Comparison of ENCODE assay signal across 2 cellular contexts in the genomic region with DNA sequence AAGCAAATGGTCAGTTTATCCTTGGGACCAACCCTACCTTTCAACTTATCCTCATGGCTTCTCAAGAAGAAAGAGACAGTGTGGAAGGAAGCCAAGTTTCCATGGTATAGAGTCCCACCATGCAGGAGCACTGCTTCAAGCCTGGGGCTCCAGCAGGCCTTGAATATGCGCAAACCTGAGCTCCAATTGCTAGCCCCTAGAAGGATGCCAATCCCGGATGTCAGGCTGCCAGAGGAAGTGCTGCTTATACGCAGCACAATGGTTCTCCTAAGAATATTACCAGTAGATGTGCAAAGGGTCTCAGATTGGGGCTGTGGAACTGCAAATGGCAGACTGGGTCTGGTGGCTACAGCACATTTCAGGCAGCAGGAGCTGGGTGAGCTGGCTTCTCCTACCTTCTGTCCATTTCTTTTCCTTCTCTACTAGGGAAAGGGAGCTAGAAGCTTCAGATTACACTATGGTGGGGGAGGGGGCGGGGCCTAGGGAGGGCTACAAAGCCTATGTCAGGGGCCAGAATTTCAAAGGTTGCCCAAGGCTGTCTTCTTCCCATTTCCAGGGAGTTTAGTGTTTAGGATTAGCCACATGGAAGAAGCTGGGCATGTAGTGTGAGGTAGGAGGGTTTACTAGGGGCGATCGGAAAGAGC.
A peak's percentile ranks its signal among the peaks of the same experiment; 100 is the strongest.
TF ChIP-seq lines count a peak whose summit lies in the region.

No MANE protein-coding gene starts in this region.

TF ChIP-seq in GM23338, 12 proteins besides CTCF, POLR2A, EP300 and RAD21:
- TF ChIP-seq CREB1 (CRISPR knock-in tag; IDR thresholded peaks at IDR 0.05; ENCODE audit: low read depth), result no peak
- TF ChIP-seq, protein P1, sequence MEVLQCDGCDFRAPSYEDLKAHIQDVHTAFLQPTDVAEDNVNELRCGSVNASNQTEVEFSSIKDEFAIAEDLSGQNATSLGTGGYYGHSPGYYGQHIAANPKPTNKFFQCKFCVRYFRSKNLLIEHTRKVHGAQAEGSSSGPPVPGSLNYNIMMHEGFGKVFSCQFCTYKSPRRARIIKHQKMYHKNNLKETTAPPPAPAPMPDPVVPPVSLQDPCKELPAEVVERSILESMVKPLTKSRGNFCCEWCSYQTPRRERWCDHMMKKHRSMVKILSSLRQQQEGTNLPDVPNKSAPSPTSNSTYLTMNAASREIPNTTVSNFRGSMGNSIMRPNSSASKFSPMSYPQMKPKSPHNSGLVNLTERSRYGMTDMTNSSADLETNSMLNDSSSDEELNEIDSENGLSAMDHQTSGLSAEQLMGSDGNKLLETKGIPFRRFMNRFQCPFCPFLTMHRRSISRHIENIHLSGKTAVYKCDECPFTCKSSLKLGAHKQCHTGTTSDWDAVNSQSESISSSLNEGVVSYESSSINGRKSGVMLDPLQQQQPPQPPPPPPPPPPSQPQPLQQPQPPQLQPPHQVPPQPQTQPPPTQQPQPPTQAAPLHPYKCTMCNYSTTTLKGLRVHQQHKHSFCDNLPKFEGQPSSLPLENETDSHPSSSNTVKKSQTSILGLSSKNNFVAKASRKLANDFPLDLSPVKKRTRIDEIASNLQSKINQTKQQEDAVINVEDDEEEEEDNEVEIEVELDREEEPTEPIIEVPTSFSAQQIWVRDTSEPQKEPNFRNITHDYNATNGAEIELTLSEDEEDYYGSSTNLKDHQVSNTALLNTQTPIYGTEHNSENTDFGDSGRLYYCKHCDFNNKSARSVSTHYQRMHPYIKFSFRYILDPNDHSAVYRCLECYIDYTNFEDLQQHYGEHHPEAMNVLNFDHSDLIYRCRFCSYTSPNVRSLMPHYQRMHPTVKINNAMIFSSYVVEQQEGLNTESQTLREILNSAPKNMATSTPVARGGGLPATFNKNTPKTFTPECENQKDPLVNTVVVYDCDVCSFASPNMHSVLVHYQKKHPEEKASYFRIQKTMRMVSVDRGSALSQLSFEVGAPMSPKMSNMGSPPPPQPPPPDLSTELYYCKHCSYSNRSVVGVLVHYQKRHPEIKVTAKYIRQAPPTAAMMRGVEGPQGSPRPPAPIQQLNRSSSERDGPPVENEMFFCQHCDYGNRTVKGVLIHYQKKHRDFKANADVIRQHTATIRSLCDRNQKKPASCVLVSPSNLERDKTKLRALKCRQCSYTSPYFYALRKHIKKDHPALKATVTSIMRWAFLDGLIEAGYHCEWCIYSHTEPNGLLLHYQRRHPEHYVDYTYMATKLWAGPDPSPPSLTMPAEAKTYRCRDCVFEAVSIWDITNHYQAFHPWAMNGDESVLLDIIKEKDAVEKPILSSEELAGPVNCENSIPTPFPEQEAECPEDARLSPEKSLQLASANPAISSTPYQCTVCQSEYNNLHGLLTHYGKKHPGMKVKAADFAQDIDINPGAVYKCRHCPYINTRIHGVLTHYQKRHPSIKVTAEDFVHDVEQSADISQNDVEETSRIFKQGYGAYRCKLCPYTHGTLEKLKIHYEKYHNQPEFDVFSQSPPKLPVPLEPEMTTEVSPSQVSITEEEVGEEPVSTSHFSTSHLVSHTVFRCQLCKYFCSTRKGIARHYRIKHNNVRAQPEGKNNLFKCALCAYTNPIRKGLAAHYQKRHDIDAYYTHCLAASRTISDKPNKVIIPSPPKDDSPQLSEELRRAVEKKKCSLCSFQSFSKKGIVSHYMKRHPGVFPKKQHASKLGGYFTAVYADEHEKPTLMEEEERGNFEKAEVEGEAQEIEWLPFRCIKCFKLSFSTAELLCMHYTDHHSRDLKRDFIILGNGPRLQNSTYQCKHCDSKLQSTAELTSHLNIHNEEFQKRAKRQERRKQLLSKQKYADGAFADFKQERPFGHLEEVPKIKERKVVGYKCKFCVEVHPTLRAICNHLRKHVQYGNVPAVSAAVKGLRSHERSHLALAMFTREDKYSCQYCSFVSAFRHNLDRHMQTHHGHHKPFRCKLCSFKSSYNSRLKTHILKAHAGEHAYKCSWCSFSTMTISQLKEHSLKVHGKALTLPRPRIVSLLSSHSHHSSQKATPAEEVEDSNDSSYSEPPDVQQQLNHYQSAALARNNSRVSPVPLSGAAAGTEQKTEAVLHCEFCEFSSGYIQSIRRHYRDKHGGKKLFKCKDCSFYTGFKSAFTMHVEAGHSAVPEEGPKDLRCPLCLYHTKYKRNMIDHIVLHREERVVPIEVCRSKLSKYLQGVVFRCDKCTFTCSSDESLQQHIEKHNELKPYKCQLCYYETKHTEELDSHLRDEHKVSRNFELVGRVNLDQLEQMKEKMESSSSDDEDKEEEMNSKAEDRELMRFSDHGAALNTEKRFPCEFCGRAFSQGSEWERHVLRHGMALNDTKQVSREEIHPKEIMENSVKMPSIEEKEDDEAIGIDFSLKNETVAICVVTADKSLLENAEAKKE (CRISPR knock-in tag; IDR thresholded peaks at IDR 0.05), result 0 out of 2 replicates have a peak, but pooled peaks have one; percentile 19

TF ChIP-seq in H1, 55 proteins besides CTCF, POLR2A, EP300 and RAD21:
- no peak for TF ChIP-seq YY1 (IDR thresholded peaks at IDR 0.05; ENCODE audit: low read depth, low read length)
- no peak for TF ChIP-seq BRCA1 (IDR thresholded peaks at IDR 0.05; ENCODE audit: low read depth, low read length)
- no peak for TF ChIP-seq MAX (IDR thresholded peaks at IDR 0.05)
